In the genomic region with DNA sequence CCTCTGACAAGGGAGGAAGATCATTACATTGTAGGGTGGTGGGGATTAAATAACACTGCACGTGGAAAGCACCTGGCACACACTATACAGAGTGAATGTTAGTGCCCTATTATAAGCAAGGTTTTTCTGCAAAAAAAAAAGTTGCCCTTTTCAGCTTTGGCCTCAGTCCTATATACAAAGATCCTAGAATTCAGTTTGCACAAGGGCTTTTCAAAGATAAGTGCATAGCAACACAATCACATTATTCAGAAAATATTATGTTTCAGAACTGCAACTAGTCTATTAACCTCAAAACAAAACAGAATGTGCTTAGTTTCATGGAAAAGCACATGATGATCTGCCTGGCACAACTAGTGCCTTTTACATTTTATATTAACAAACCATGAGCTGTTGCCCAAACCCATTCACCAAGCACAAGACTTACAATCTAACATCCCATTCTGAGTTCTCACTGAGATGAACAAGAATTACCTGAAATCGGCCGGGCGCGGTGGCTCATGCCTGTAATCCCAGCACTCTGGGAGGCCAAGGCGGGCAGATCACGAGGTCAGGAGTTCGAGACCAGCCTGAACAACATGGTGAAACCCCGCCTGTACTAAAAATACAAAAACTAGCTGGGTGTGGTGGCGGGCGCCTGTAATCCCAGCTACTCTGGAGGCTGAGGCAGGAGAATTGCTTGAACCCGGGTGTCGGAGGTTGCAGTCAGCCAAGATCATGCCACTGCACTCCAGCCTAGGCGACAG, we compare ENCODE assay signal across 11 cellular contexts. TPM values are rescaled to one million over a fixed set of nuclear protein-coding genes. Genes with fewer than 3 reads are reported as not detected.
DNase-seq lines count a peak whose midpoint lies in the region; ATAC-seq and TF ChIP-seq lines count a peak whose summit lies in the region.
"Had no signal": no experiment of that assay in that cellular context is flagged by ENCODE, and none has a peak within 500 bp of the region (broad histone marks: within the 10 kb centered on the region; RNA-seq: fewer than 3 reads in every experiment).

No MANE protein-coding gene starts in this region.

- intact Hi-C loops in ascending aorta (cut with DNase I), result no loop called here

- H3K27me3 Mint-ChIP-seq in CD8-positive, alpha-beta memory T cell, result no peaks in the 10 kb centered on the region
- H3K27me3 Mint-ChIP-seq in IgD-negative memory B cell, result no peaks in the 10 kb centered on the region

- peaks cover 0 to 11% (median 9%) of the 10 kb centered on the region in 3 donors for H3K36me3 Mint-ChIP-seq in CD8-positive, alpha-beta memory T cell
- H3K36me3 Mint-ChIP-seq in IgD-negative memory B cell, result no peaks in the 10 kb centered on the region

- H3K4me3 Mint-ChIP-seq in CD8-positive, alpha-beta memory T cell, result peak overlapping the region; percentile 19 to 93 (median 66)
- peak overlapping the region; percentile 41 to 97 (median 72) for H3K4me3 Mint-ChIP-seq in IgD-negative memory B cell

- no peaks in the 10 kb centered on the region for H3K9me3 Mint-ChIP-seq in CD8-positive, alpha-beta memory T cell
- no peaks in the 10 kb centered on the region for H3K9me3 Mint-ChIP-seq in IgD-negative memory B cell

- no peak overlapping the region for H3K4me3 ChIP-seq in CD8-positive, alpha-beta memory T cell (ENCODE audit: low read length)
- H3K4me3 ChIP-seq in ascending aorta (peak overlapping the region; percentile 97 to 99), mucosa of stomach (ENCODE audit: low read length) (no peak overlapping the region), WERI-Rb-1 (ENCODE audit: low read depth, low read length) (no peak overlapping the region)

- peak overlapping the region in 3 of 8 donors; percentile 51 to 60 (median 59) for H3K27ac Mint-ChIP-seq in CD8-positive, alpha-beta memory T cell
- peak overlapping the region; percentile 16 to 86 (median 62) for H3K27ac Mint-ChIP-seq in IgD-negative memory B cell

- CTCF ChIA-PET in CD8-positive, alpha-beta memory T cell (lab: Charles Lee), result interaction anchor here (1.3 to 2.7 kb wide), 9 partner anchors 9 to 294 kb away, joined by 3 to 15 read pairs (median 7); a partner anchor contains a TSS

- H3K27ac ChIP-seq in CD8-positive, alpha-beta memory T cell (ENCODE audit: low read depth, low read length), result no peak overlapping the region
- peak overlapping the region; percentile 88 to 92 for H3K27ac ChIP-seq in ascending aorta
- H3K27ac ChIP-seq in WERI-Rb-1, result no peak overlapping the region

- peaks cover 33% of the 10 kb centered on the region for H3K4me1 ChIP-seq in CD8-positive, alpha-beta memory T cell (ENCODE audit: insufficient read depth, low read length)
- peaks cover 3 to 34% of the 10 kb centered on the region in 2 donors for H3K4me1 ChIP-seq in ascending aorta
- H3K4me1 ChIP-seq in mucosa of stomach (ENCODE audit: control insufficient read depth, insufficient read depth, low read length), result peaks cover 19% of the 10 kb centered on the region

- H3K9me3 ChIP-seq in CD8-positive, alpha-beta memory T cell (ENCODE audit: low read length), result no peaks in the 10 kb centered on the region
- H3K9me3 ChIP-seq in ascending aorta, result no peaks in the 10 kb centered on the region
- H3K9me3 ChIP-seq in mucosa of stomach (ENCODE audit: control insufficient read depth, low read length), result no peaks in the 10 kb centered on the region
- no peaks in the 10 kb centered on the region for H3K9me3 ChIP-seq in WERI-Rb-1 (ENCODE audit: severe bottlenecking)
- H3K9me3 ChIP-seq: HAP-1 had no signal

- no peak for DNase-seq in CD8-positive, alpha-beta memory T cell
- DNase-seq in ascending aorta (ENCODE audit: low spot score in 2 of 2) (no peak), SK-N-DZ (ENCODE audit: low spot score) (no peak), WERI-Rb-1 (no peak)
- DNase-seq: NCI-H1694, occipital lobe had no signal

- no peak for TF ChIP-seq CTCF in ascending aorta (IDR thresholded peaks at IDR 0.05)
- no peak for TF ChIP-seq CTCF in WERI-Rb-1 (IDR thresholded peaks at IDR 0.05; ENCODE audit: low read depth, low read length)

- peaks cover 49 to 65% (median 62%) of the 10 kb centered on the region in 3 donors for H3K4me1 Mint-ChIP-seq in CD8-positive, alpha-beta memory T cell
- peaks cover 41 to 48% (median 45%) of the 10 kb centered on the region in 3 donors for H3K4me1 Mint-ChIP-seq in IgD-negative memory B cell

- POLR2A ChIA-PET in CD8-positive, alpha-beta memory T cell (lab: Charles Lee), result interaction anchor here (1.9 to 2.3 kb wide), 2 partner anchors 10 to 180 kb away, joined by 9 to 21 read pairs; a partner anchor contains a TSS

- no peaks in the 10 kb centered on the region for H3K27me3 ChIP-seq in CD8-positive, alpha-beta memory T cell (ENCODE audit: insufficient read depth, low read length, poor library complexity, severe bottlenecking)
- no peaks in the 10 kb centered on the region for H3K27me3 ChIP-seq in ascending aorta
- H3K27me3 ChIP-seq in mucosa of stomach (ENCODE audit: control insufficient read depth, insufficient read depth, low read length), result no peaks in the 10 kb centered on the region
- H3K27me3 ChIP-seq in WERI-Rb-1 (ENCODE audit: insufficient read depth, low read depth, severe bottlenecking), result no peaks in the 10 kb centered on the region

- peaks cover 4% of the 10 kb centered on the region for H3K36me3 ChIP-seq in CD8-positive, alpha-beta memory T cell (ENCODE audit: insufficient read depth, low read length)
- H3K36me3 ChIP-seq in ascending aorta (no peaks in the 10 kb centered on the region), mucosa of stomach (ENCODE audit: control insufficient read depth, insufficient read depth, low read length) (no peaks in the 10 kb centered on the region), WERI-Rb-1 (no peaks in the 10 kb centered on the region; the same call in 1 of the 2 replicates)
- H3K36me3 ChIP-seq: HAP-1 had no signal

- peak overlapping the region; percentile 10 for H3K9ac ChIP-seq in mucosa of stomach (ENCODE audit: low read length)

- no peak for ATAC-seq in HG02973 (IDR thresholded peaks at IDR 0.05; ENCODE audit: unreplicated experiment)
- no peak for ATAC-seq in HG03571 (IDR thresholded peaks at IDR 0.05; ENCODE audit: unreplicated experiment)

RNA-seq across cellular contexts. Expression of a gene that starts 1.8 kb away (rescaled TPM):
- total RNA-seq in CD8-positive, alpha-beta memory T cell, result 10 to 100 TPM; 38.8 to 42.9 TPM
- 50.1 TPM for polyA plus RNA-seq in CD8-positive, alpha-beta memory T cell
- 46.1 TPM for polyA plus RNA-seq in IgD-negative memory B cell
- total RNA-seq in ascending aorta, result 213 TPM
- polyA plus RNA-seq in SK-N-DZ (2014; cell fraction: cytosol; rRNA removed), result 83.5 and 89.4 TPM in 2 replicates
- polyA plus RNA-seq in SK-N-DZ (2014; cell fraction: nucleus; rRNA removed), result 36.0 and 85.9 TPM in 2 replicates

RNA-seq across cellular contexts. Expression of a gene that starts 9.9 kb away (rescaled TPM):
- total RNA-seq in CD8-positive, alpha-beta memory T cell, result 10 to 100 TPM; 36.2 to 42.2 TPM
- 19.7 TPM for polyA plus RNA-seq in CD8-positive, alpha-beta memory T cell
- 17.4 TPM for polyA plus RNA-seq in IgD-negative memory B cell
- 9.8 TPM for total RNA-seq in ascending aorta
- polyA plus RNA-seq in SK-N-DZ (2014; cell fraction: cytosol; rRNA removed), result 57.3 and 63.3 TPM in 2 replicates
- polyA plus RNA-seq in SK-N-DZ (2014; cell fraction: nucleus; rRNA removed), result 43.7 and 50.5 TPM in 2 replicates

Comparison
In these comparisons a context has a peak if more than half of its experiments do, and no peak if none do; other contexts are left out.
1. H3K27ac ChIP-seq: peak in ascending aorta (2 of 2); none in CD8-positive, alpha-beta memory T cell (single experiment) and WERI-Rb-1 (single experiment).
2. H3K4me3 ChIP-seq: peak in ascending aorta (2 of 2); none in CD8-positive, alpha-beta memory T cell (single experiment), mucosa of stomach (single experiment) and WERI-Rb-1 (single experiment).